Comparison of ENCODE assay signal across 8 cellular contexts in the genomic region with DNA sequence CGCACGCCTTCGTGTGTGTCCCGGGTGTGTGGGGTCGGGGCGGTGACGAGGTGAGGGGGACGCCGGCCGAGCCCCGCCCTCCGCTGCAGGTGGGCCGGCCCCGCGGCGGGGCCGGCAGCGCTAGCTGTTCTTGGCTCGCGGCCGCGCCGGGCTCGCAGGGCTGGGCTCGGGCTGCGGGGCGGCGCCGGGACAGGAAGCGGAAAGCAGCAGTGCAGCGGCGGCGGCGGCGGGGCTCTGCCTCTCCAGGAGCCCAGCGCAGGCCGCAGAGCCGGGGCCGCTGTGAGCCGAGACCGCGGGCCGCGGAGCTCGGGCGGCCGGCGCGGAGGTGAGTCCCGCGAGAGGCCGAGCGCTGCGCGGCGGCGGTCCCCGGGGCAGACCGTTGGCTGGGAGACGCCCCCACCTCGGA. TPM values are rescaled to one million over a fixed set of nuclear protein-coding genes. Genes with fewer than 3 reads are reported as not detected.
DNase-seq lines count a peak whose midpoint lies in the region; ATAC-seq and TF ChIP-seq lines count a peak whose summit lies in the region.

A gene (plus strand): TSS at position 209 of the 406 bp plus-strand sequence. CDS start 9,444 bp downstream, outside the sequence.

- CTCF ChIA-PET in activated B cell treated with CpG ODN at 0.5 μM for 24 hours (lab: Charles Lee): no interaction called here

- H3K27me3 Mint-ChIP-seq in activated B cell treated with CpG ODN at 0.5 μM for 24 hours (peaks cover 28% of the 10 kb centered on the region), endodermal cell (ENCODE audit: insufficient read depth) (no peaks in the 10 kb centered on the region), mesothelial cell of epicardium (ENCODE audit: low read depth) (no peaks in the 10 kb centered on the region)

- H3K36me3 Mint-ChIP-seq in activated B cell treated with CpG ODN at 0.5 μM for 24 hours (ENCODE audit: low read depth): no peaks in the 10 kb centered on the region
- H3K36me3 Mint-ChIP-seq in endodermal cell (ENCODE audit: low read depth): peaks cover 30% of the 10 kb centered on the region
- H3K36me3 Mint-ChIP-seq in mesothelial cell of epicardium: peaks cover 4% of the 10 kb centered on the region

- H3K4me1 Mint-ChIP-seq in activated B cell treated with CpG ODN at 0.5 μM for 24 hours: peaks cover 12% of the 10 kb centered on the region
- H3K4me1 Mint-ChIP-seq in endodermal cell: peaks cover 31% of the 10 kb centered on the region
- H3K4me1 Mint-ChIP-seq in mesothelial cell of epicardium: peaks cover 10% of the 10 kb centered on the region

- ATAC-seq in GM18517 (IDR thresholded peaks at IDR 0.05; ENCODE audit: unreplicated experiment) (peak; percentile 53), HG02885 (IDR thresholded peaks at IDR 0.05; ENCODE audit: poor library complexity, unreplicated experiment) (peak; percentile 69), activated B cell treated with CpG ODN at 0.5 μM for 24 hours (ENCODE audit: low read depth) (peak; percentile 40)

- TF ChIP-seq CTCF in activated B cell treated with CpG ODN at 0.5 μM for 24 hours (IDR thresholded peaks at IDR 0.05) (no peak), endodermal cell (conservative IDR thresholded peaks at IDR 0.05) (no peak), mesothelial cell of epicardium (IDR thresholded peaks at IDR 0.05; ENCODE audit: unreplicated experiment) (no peak), testis (IDR thresholded peaks at IDR 0.05) (no peak)

- no peak for TF ChIP-seq POLR2A in testis (IDR thresholded peaks at IDR 0.05)

- intact Hi-C loops in activated B cell treated with CpG ODN at 0.5 μM for 24 hours (cut with micrococcal nuclease): no loop called here
- intact Hi-C loops in testis (cut with DNase I; ENCODE audit: low total_unique reads): no loop called here

- H3K4me1 ChIP-seq in endodermal cell (ENCODE audit: control insufficient read depth, insufficient read depth, low read length) (peaks cover 17% of the 10 kb centered on the region), testis (peaks cover 3% of the 10 kb centered on the region)

- H3K27ac ChIP-seq in endodermal cell (ENCODE audit: low read depth, low read length): no peak within 1 kb of the TSS
- H3K27ac ChIP-seq in testis: peak within 1 kb of the TSS; percentile 68 to 78

- peak within 1 kb of the TSS; percentile 83 for H3K9ac ChIP-seq in endodermal cell (ENCODE audit: extremely low read depth, low read length, poor library complexity, severe bottlenecking)

- 1 to 2% methylated on average over 29 to 61 of the region's 61 CpGs for WGBS in endodermal cell (ENCODE audit: insufficient coverage in 1 of 2, insufficient read length in 1 of 2), 2 experiments
- WGBS in testis, 2 donors: 1% methylated on average over 20 to 48 of the region's 61 CpGs

- H3K36me3 ChIP-seq in endodermal cell (ENCODE audit: control insufficient read depth, insufficient read depth, low read length) (peaks cover 15% of the 10 kb centered on the region), testis (ENCODE audit: low read depth, missing control alignments) (no peaks in the 10 kb centered on the region)

- H3K9me3 ChIP-seq in endodermal cell (ENCODE audit: control insufficient read depth, low read length): peaks cover 46% of the 10 kb centered on the region
- H3K9me3 ChIP-seq in testis: no peaks in the 10 kb centered on the region

- H3K27me3 ChIP-seq in endodermal cell (ENCODE audit: control insufficient read depth, insufficient read depth, low read length, poor library complexity, severe bottlenecking): no peaks in the 10 kb centered on the region
- H3K27me3 ChIP-seq in testis: no peaks in the 10 kb centered on the region

- POLR2A ChIA-PET in activated B cell treated with CpG ODN at 0.5 μM for 24 hours (lab: Charles Lee): no interaction called here

- H3K4me3 Mint-ChIP-seq in activated B cell treated with CpG ODN at 0.5 μM for 24 hours (peak within 1 kb of the TSS; percentile 80), endodermal cell (peak within 1 kb of the TSS; percentile 94), mesothelial cell of epicardium (peak within 1 kb of the TSS; percentile 89)

- H3K4me3 ChIP-seq in endodermal cell (ENCODE audit: low read length) (peak within 1 kb of the TSS; percentile 99), testis (peak within 1 kb of the TSS; percentile 72 to 76)

- DNase-seq in AG20443 (ENCODE audit: low spot score) (peak; percentile 95), NCI-H146 treated with DMSO at 0.1 percent for 48 hours (lab: John Stamatoyannopoulos, UW; ENCODE audit: unreplicated experiment) (peak; percentile 41), activated B cell treated with CpG ODN at 0.5 μM for 24 hours (no peak), endodermal cell (peak; percentile 87), mesothelial cell of epicardium (ENCODE audit: low spot score in 2 of 2, unreplicated experiment in 2 of 2) (peak; percentile 58 to 75), testis (peak; percentile 71)

- H3K9me3 Mint-ChIP-seq in activated B cell treated with CpG ODN at 0.5 μM for 24 hours (peaks cover under 1% of the 10 kb centered on the region), endodermal cell (peaks cover 45% of the 10 kb centered on the region), mesothelial cell of epicardium (peaks cover 31% of the 10 kb centered on the region)

- H3K27ac Mint-ChIP-seq in activated B cell treated with CpG ODN at 0.5 μM for 24 hours (no peak within 1 kb of the TSS), endodermal cell (peak within 1 kb of the TSS; percentile 95), mesothelial cell of epicardium (peak within 1 kb of the TSS; percentile 93)

RNA-seq across cellular contexts. Expression of the gene that starts here (rescaled TPM):
- total RNA-seq in activated B cell treated with CpG ODN at 0.5 μM for 24 hours (0.46 and 1.2 TPM in 2 replicates), endodermal cell (10 to 100 TPM; 47.2 to 66.4 TPM), mesothelial cell of epicardium (16.0 to 17.0 TPM (median 16.0 TPM) in 3 replicates), testis (1 to 10 TPM; 8.2 to 8.6 TPM)
- 14.6 TPM for polyA plus RNA-seq in endodermal cell (2013, experiment 1 of 2)
- 16.4 TPM for polyA plus RNA-seq in endodermal cell (2013, experiment 2 of 2)
- polyA plus RNA-seq in testis (ENCODE audit: insufficient read depth, low read depth, low replicate concordance): 16.6 TPM
